31 cellular contexts compared by ENCODE assay signal in genomic region chr12:118432812-118433540, GRCh38. TPM values are rescaled to one million over a fixed set of nuclear protein-coding genes. Genes with fewer than 3 reads are reported as not detected.
DNase-seq lines count a peak whose midpoint lies in the region; ATAC-seq, FAIRE-seq and TF ChIP-seq lines count a peak whose summit lies in the region.
"Had no signal": no experiment of that assay in that cellular context is flagged by ENCODE, and none has a peak within 500 bp of the region (broad histone marks: within the 10 kb centered on the region; RNA-seq: fewer than 3 reads in every experiment).

No MANE protein-coding gene starts in this region.

- H3K36me3 ChIP-seq in GM23248 (ENCODE audit: low read depth) (no peaks in the 10 kb centered on the region), brain microvascular endothelial cell (replicated peaks) (no peaks in the 10 kb centered on the region), HepG2 (replicated peaks in 1 of 2; ENCODE audit: control insufficient read depth in 1 of 2, insufficient read depth in 2 of 2, low read length in 2 of 2) (no peaks in the 10 kb centered on the region)
- H3K36me3 ChIP-seq: HAP-1, heart right ventricle, pancreas, upper lobe of left lung had no signal

- POLR2A ChIA-PET in HepG2 (lab: Yijun Ruan, JAX), result interaction anchor here (0.6 kb wide), 1 partner anchor 59 kb away, joined by 3 read pairs; no protein-coding TSS in a partner anchor

- peaks cover 7% of the 10 kb centered on the region for H3F3A ChIP-seq in GM23248 (ENCODE audit: insufficient read depth)

- no peak for TF ChIP-seq POLR2A in HepG2 (IDR thresholded peaks at IDR 0.05; ENCODE audit: insufficient read depth in 1 of 2, low read depth in 2 of 2, low read length in 2 of 2)

- H3K9me3 ChIP-seq in GM23248 (ENCODE audit: low read depth) (no peaks in the 10 kb centered on the region), HepG2 (ENCODE audit: low read length) (no peaks in the 10 kb centered on the region)
- H3K9me3 ChIP-seq: HAP-1, heart right ventricle, pancreas, upper lobe of left lung had no signal

- H4K20me1 ChIP-seq in GM23248 (ENCODE audit: insufficient read depth) (no peaks in the 10 kb centered on the region), HepG2 (ENCODE audit: insufficient read depth, low read length) (no peaks in the 10 kb centered on the region)

- H3K79me2 ChIP-seq in GM23248 (ENCODE audit: insufficient read depth) (no peaks in the 10 kb centered on the region), HepG2 (ENCODE audit: insufficient read depth, low read length) (no peaks in the 10 kb centered on the region)

- CTCF ChIA-PET in HepG2 (lab: Yijun Ruan, JAX; ENCODE audit: low intra/inter-chr PET ratio, low total read pairs), result no interaction called here

- H3K4me3 ChIP-seq in GM23248, result no peak overlapping the region
- no peak overlapping the region for H3K4me3 ChIP-seq in brain microvascular endothelial cell (ENCODE audit: low read depth, low read length)
- no peak overlapping the region for H3K4me3 ChIP-seq in HepG2 (replicated peaks in 1 of 3; ENCODE audit: insufficient read depth in 1 of 3, low read depth in 2 of 3, low read length in 3 of 3)
- H3K4me3 ChIP-seq: HAP-1, heart right ventricle, K562, pancreas, smooth muscle cell, upper lobe of left lung had no signal

- H2AFZ ChIP-seq in GM23248 (no peak overlapping the region), HepG2 (ENCODE audit: low read length) (no peak overlapping the region)

- ATAC-seq in HepG2 (no peak; the same call in 2 of the 3 replicates), GM21737 (IDR thresholded peaks at IDR 0.05; ENCODE audit: unreplicated experiment) (no peak), GM18907 (IDR thresholded peaks at IDR 0.05; ENCODE audit: unreplicated experiment) (no peak)
- ATAC-seq: activated T-cell treated with anti-CD3 and anti-CD28 coated beads, Interleukin-2, amount 50 U/mL, for 4 hours; effector memory CD8-positive, alpha-beta T cell; foreskin keratinocyte; heart right ventricle; K562; pancreas had no signal

- 18 to 20% methylated on average over 5 of the region's 5 CpGs for WGBS in GM23248 (ENCODE audit: low coverage in 1 of 2, low lambda C conversion rate in 2 of 2, missing lambda C conversion rate in 2 of 2), 2 experiments
- 5% methylated on average over 5 of the region's 5 CpGs for WGBS in HepG2 (ENCODE audit: low lambda C conversion rate)

- BruUV-seq in HepG2 (replicated peaks; lab: Mats Ljungman, UMichigan), result no TSS peak

- H3K4me1 ChIP-seq in GM23248 (ENCODE audit: insufficient read depth) (peaks cover 24% of the 10 kb centered on the region), HepG2 (ENCODE audit: insufficient read depth, low read length) (peaks cover 10% of the 10 kb centered on the region)
- H3K4me1 ChIP-seq: foreskin keratinocyte, HAP-1, pancreas, upper lobe of left lung had no signal

- H3K27ac ChIP-seq in 22Rv1 (peak overlapping the region; percentile 40), GM23248 (no peak overlapping the region), brain microvascular endothelial cell (no peak overlapping the region), HepG2 (ENCODE audit: extremely low read length, insufficient read depth, low read length) (no peak overlapping the region)
- H3K27ac ChIP-seq: foreskin keratinocyte, heart right ventricle, pancreas, upper lobe of left lung had no signal

- no peak for TF ChIP-seq RAD21 in HepG2 (CRISPR knock-in tag; IDR thresholded peaks at IDR 0.05)

- TF ChIP-seq EP300 in HepG2 (IDR thresholded peaks at IDR 0.05; ENCODE audit: low read depth in 2 of 2, low read length in 2 of 2), result no peak
- TF ChIP-seq EP300 in HepG2 (CRISPR knock-in tag; IDR thresholded peaks at IDR 0.05; ENCODE audit: borderline replicate concordance), result no peak

- H3K27me3 ChIP-seq in GM23248 (replicated peaks; ENCODE audit: insufficient read depth) (no peaks in the 10 kb centered on the region), brain microvascular endothelial cell (replicated peaks) (no peaks in the 10 kb centered on the region), HepG2 (ENCODE audit: control insufficient read depth in 1 of 2, insufficient read depth in 2 of 2, low read length in 2 of 2) (no peaks in the 10 kb centered on the region)
- H3K27me3 ChIP-seq: foreskin keratinocyte, heart right ventricle, pancreas, upper lobe of left lung had no signal

- H3K9ac ChIP-seq in GM23248 (no peak overlapping the region), HepG2 (ENCODE audit: insufficient read depth, low read depth, low read length) (no peak overlapping the region)

- H3K4me2 ChIP-seq in GM23248 (ENCODE audit: unreplicated experiment) (no peak overlapping the region), HepG2 (ENCODE audit: low read depth, low read length) (no peak overlapping the region)
- H3K4me2 ChIP-seq: smooth muscle cell had no signal

- TF ChIP-seq CTCF in 22Rv1 (IDR thresholded peaks at IDR 0.05), result no peak
- no peak for TF ChIP-seq CTCF in brain microvascular endothelial cell (IDR thresholded peaks at IDR 0.05; ENCODE audit: low read depth, low read length, missing control alignments)
- no peak for TF ChIP-seq CTCF in HepG2 (CRISPR knock-in tag; IDR thresholded peaks at IDR 0.05)

- DNase-seq in GM23248 (peak; percentile 52), brain microvascular endothelial cell (peak; percentile 31), HepG2 (ENCODE audit: low spot score) (peak; percentile 9), foreskin melanocyte (no peak), amygdala (lab: John Stamatoyannopoulos, UW) (no peak)
- DNase-seq: 8988T; activated B cell treated with CpG ODN at 0.5 μM for 24 hours; activated T-cell treated with anti-CD3 and anti-CD28 coated beads, Interleukin-2, amount 50 U/mL, for 4 hours; caudate nucleus; CD8-positive, alpha-beta memory T cell; cortex of kidney; DMS 273 treated with DMSO at 0.1 percent for 48 hours; effector memory CD8-positive, alpha-beta T cell; foreskin keratinocyte; heart right ventricle; mammary epithelial cell; NCI-H1105; NCI-H187 treated with DMSO at 0.1 percent for 48 hours; NCI-H2171 treated with DMSO at 0.1 percent for 48 hours; NCI-H510A; pancreas; stimulated activated naive CD4-positive, alpha-beta T cell had no signal

- peak; percentile 12 for FAIRE-seq in HepG2 (lab: Jason Lieb, UNC)
- FAIRE-seq: astrocyte, GM12892, K562, pancreas had no signal

- intact Hi-C loops in HepG2 (cut with micrococcal nuclease; ENCODE audit: unreplicated experiment), result no loop called here

- in situ Hi-C loops in GM23248 (cut with MboI), result no loop called here
- in situ Hi-C loops in brain microvascular endothelial cell (cut with HindIII; ENCODE audit: low pct_ligation_motif_present, low sequenced_read_pairs), result no loop called here
- in situ Hi-C loops in HepG2 (cut with HindIII; ENCODE audit: extremely low pct_ligation_motif_present, low pct_unique_long_range_greater_than_20kb), result no loop called here

- no peaks in the 10 kb centered on the region for H3K9me2 ChIP-seq in GM23248 (ENCODE audit: insufficient read depth)

TF ChIP-seq in HepG2, 621 proteins besides CTCF, POLR2A, EP300 and RAD21:
- no peak for TF ChIP-seq SOX6 (IDR thresholded peaks at IDR 0.05)
- no peak for TF ChIP-seq SOX6 (CRISPR knock-in tag; IDR thresholded peaks at IDR 0.05)
- no peak for TF ChIP-seq MED1 (CRISPR knock-in tag; IDR thresholded peaks at IDR 0.05)
- TF ChIP-seq HNF4A (CRISPR knock-in tag; IDR thresholded peaks at IDR 0.05), result peak; percentile 39

RNA-seq across cellular contexts. Expression of gene SUDS3, which starts 56.6 kb away (rescaled TPM):
- total RNA-seq in GM23248 (2014; rRNA removed; shearing (Covaris generic)), result 27.1 and 42.7 TPM in 2 replicates
- polyA plus RNA-seq in GM23248 (2016; fragmentation: Nextera tagmentation; extraction: Ambion mirVana) (17.2 and 17.6 TPM in 2 replicates), HepG2 (2011; rRNA removed) (17.7 and 20.2 TPM in 2 replicates)
- 33.1 and 37.8 TPM in 2 replicates for total RNA-seq in HepG2 (2016; rRNA removed; fragmentation: Illumina TruSeq; extraction: Trizol)
- total RNA-seq in HepG2 (2016; cell fraction: cytosol; rRNA removed; fragmentation: Illumina TruSeq; extraction: Trizol; ENCODE audit: low read depth), result 4.5 and 5.5 TPM in 2 replicates
- 32.2 and 39.3 TPM in 2 replicates for total RNA-seq in HepG2 (2016; cell fraction: insoluble cytoplasmic fraction; rRNA removed; fragmentation: Illumina TruSeq; extraction: Trizol)
- 14.7 and 16.1 TPM in 2 replicates for total RNA-seq in HepG2 (2016; cell fraction: membrane; rRNA removed; fragmentation: Illumina TruSeq; extraction: Trizol)
- total RNA-seq in HepG2 (2016; cell fraction: nucleus; rRNA removed; fragmentation: Illumina TruSeq; extraction: Trizol), result 27.5 and 30.8 TPM in 2 replicates
- polyA plus RNA-seq in HepG2 (2011; cell fraction: cytosol; rRNA removed), result 8.1 and 11.4 TPM in 2 replicates
- 25.3 and 28.4 TPM in 2 replicates for polyA plus RNA-seq in HepG2 (2011; cell fraction: nucleus; rRNA removed)
- polyA plus RNA-seq in HepG2 (2012), result 12.1 and 13.1 TPM in 2 replicates
- polyA plus RNA-seq in HepG2 (2016; cell fraction: cytosol; fragmentation: Illumina TruSeq; extraction: Trizol; ENCODE audit: low read depth), result 3.0 and 3.4 TPM in 2 replicates
- polyA plus RNA-seq in HepG2 (2016; cell fraction: insoluble cytoplasmic fraction; fragmentation: Illumina TruSeq; extraction: Trizol; ENCODE audit: low read depth), result 29.2 and 31.0 TPM in 2 replicates
- 7.8 and 8.6 TPM in 2 replicates for polyA plus RNA-seq in HepG2 (2016; cell fraction: membrane; fragmentation: Illumina TruSeq; extraction: Trizol; ENCODE audit: low read depth)
- 37.3 and 40.5 TPM in 2 replicates for polyA plus RNA-seq in HepG2 (2016; cell fraction: nucleus; fragmentation: Illumina TruSeq; extraction: Trizol; ENCODE audit: insufficient read depth, low read depth)
- 19.1 and 23.0 TPM in 2 replicates for polyA minus RNA-seq in HepG2 (2011; rRNA and poly(A)+ RNA removed; ENCODE audit: low replicate concordance)
- 10.3 and 12.4 TPM in 2 replicates for polyA minus RNA-seq in HepG2 (2011; cell fraction: cytosol; rRNA and poly(A)+ RNA removed)
- polyA minus RNA-seq in HepG2 (2011; cell fraction: nucleus; rRNA and poly(A)+ RNA removed), result 28.8 and 31.8 TPM in 2 replicates

Comparison
In these comparisons a context has a peak if more than half of its experiments do, and no peak if none do; other contexts are left out.
1. DNase-seq: peak in GM23248 (single experiment), brain microvascular endothelial cell (single experiment) and HepG2 (single experiment); none in foreskin melanocyte (single experiment) and amygdala (0 of 56).